25 cellular contexts compared by ENCODE assay signal in the genomic region with DNA sequence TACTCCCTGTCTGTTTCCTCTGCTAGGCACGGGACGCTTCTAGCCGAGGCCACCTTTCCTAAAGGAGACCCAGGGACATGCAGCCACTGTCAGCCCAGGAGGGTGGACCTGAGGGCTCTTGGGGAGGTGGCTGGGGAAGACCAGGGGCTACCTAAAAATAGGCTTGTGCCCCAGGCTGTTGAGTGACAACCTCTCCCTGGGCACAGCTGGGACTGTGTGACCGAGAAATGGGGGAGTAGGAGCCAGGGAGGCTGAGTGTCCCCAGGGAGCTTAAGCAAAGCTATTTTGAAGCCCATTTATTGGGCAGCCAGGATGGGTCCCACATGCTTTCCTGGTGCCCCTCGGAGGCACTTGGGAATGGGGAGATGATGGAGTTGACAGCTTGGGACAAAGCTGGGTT.
A peak's percentile ranks its signal among the peaks of the same experiment; 100 is the strongest.
DNase-seq lines count a peak whose midpoint lies in the region; ATAC-seq and TF ChIP-seq lines count a peak whose summit lies in the region.
"Had no signal": no experiment of that assay in that cellular context is flagged by ENCODE, and none has a peak within 500 bp of the region (broad histone marks: within the 10 kb centered on the region; RNA-seq: fewer than 3 reads in every experiment).

No MANE protein-coding gene starts in this region.

- intact Hi-C loops in colonic mucosa (cut with DNase I) = no loop called here

- no peaks in the 10 kb centered on the region for H3K9me3 Mint-ChIP-seq in stimulated activated naive B cell treated with anti-CD40 and anti-IgM and Interleukin-4, amounts not matched to agents 10 μg/mL and 1 μg/mL and 100 μg/mL, for 72 hours
- H3K9me3 Mint-ChIP-seq: activated naive CD8-positive, alpha-beta T cell treated with anti-CD3 and anti-CD28 coated beads, Interleukin-2, amount 50 U/mL, for 24 hours; naive B cell had no signal

- H3K9ac ChIP-seq in colonic mucosa (ENCODE audit: low read depth in 2 of 2, low read length in 2 of 2) = no peak overlapping the region

- H3K36me3 Mint-ChIP-seq in T-helper 17 cell (ENCODE audit: low read depth) = peaks cover 3% of the 10 kb centered on the region
- H3K36me3 Mint-ChIP-seq in stimulated activated naive B cell treated with anti-CD40 and anti-IgM and Interleukin-4, amounts not matched to agents 10 μg/mL and 1 μg/mL and 100 μg/mL, for 72 hours = no peaks in the 10 kb centered on the region
- H3K36me3 Mint-ChIP-seq: naive B cell had no signal

- H3K27me3 Mint-ChIP-seq in T-helper 17 cell = peaks cover 15% of the 10 kb centered on the region
- peaks cover 34 to 47% of the 10 kb centered on the region in 2 donors for H3K27me3 Mint-ChIP-seq in stimulated activated naive B cell treated with anti-CD40 and anti-IgM and Interleukin-4, amounts not matched to agents 10 μg/mL and 1 μg/mL and 100 μg/mL, for 72 hours

- peaks cover 5% of the 10 kb centered on the region for H3K4me1 ChIP-seq in colonic mucosa

- no peak for TF ChIP-seq POLR2A in NB4 (IDR thresholded peaks at IDR 0.05; ENCODE audit: extremely low read depth, insufficient read length)

- ATAC-seq in T-helper 17 cell (no peak), GM18520 (IDR thresholded peaks at IDR 0.05; ENCODE audit: unreplicated experiment) (no peak)
- ATAC-seq in stimulated activated naive B cell treated with anti-CD40 and anti-IgM and Interleukin-4, amounts not matched to agents 10 μg/mL and 1 μg/mL and 100 μg/mL, for 72 hours (replicated peaks) = no peak
- ATAC-seq: activated CD4-positive, CD25-positive, alpha-beta regulatory T cell treated with anti-CD3 and anti-CD28 coated beads, Interleukin-2, amount 50 U/mL, for 24 hours; activated naive CD8-positive, alpha-beta T cell treated with anti-CD3 and anti-CD28 coated beads, Interleukin-2, amount 50 U/mL, for 24 hours; Right ventricle myocardium inferior; SK-N-SH treated with all-trans-retinoic acid at 6 μM for 48 hours had no signal

- TF ChIP-seq CTCF in NB4 (IDR thresholded peaks at IDR 0.05; ENCODE audit: low read depth, low read length) (no peak), colonic mucosa (IDR thresholded peaks at IDR 0.05) (no peak)

- no peaks in the 10 kb centered on the region for H3K36me3 ChIP-seq in colonic mucosa
- H3K36me3 ChIP-seq: esophagus muscularis mucosa had no signal

- H3K27ac ChIP-seq in colonic mucosa = no peak overlapping the region
- H3K27ac ChIP-seq: C4-2B, esophagus muscularis mucosa had no signal

- DNase-seq in NB4 (ENCODE audit: low read depth) (peak; percentile 30), T-helper 17 cell (no peak), myocyte (ENCODE audit: low read depth) (peak; percentile 72), Kasumi-1 (lab: John Stamatoyannopoulos, UW) (no peak), colonic mucosa (no peak)
- DNase-seq in stimulated activated naive B cell treated with anti-CD40 and anti-IgM and Interleukin-4, amounts not matched to agents 10 μg/mL and 1 μg/mL and 100 μg/mL, for 72 hours = no peak
- DNase-seq: activated CD4-positive, alpha-beta T cell treated with anti-CD3 and anti-CD28 coated beads, Interleukin-2, amount 50 U/mL, for 4 hours; activated naive CD4-positive, alpha-beta T cell; activated naive CD8-positive, alpha-beta T cell treated with anti-CD3 and anti-CD28 coated beads, Interleukin-2, amount 50 U/mL, for 24 hours; activated T-cell treated with anti-CD3 and anti-CD28 coated beads, Interleukin-2, amount 50 U/mL, for 48 hours; COR-L47; dermis blood vessel endothelial cell; foreskin fibroblast; Karpas-422; naive B cell; NCI-H446 treated with DMSO at 0.1 percent for 48 hours; NCI-H82; stimulated activated naive CD4-positive, alpha-beta T cell; T-helper 2 cell had no signal

- H3K4me3 Mint-ChIP-seq in T-helper 17 cell = no peak overlapping the region
- no peak overlapping the region for H3K4me3 Mint-ChIP-seq in stimulated activated naive B cell treated with anti-CD40 and anti-IgM and Interleukin-4, amounts not matched to agents 10 μg/mL and 1 μg/mL and 100 μg/mL, for 72 hours
- H3K4me3 Mint-ChIP-seq: activated naive CD8-positive, alpha-beta T cell treated with anti-CD3 and anti-CD28 coated beads, Interleukin-2, amount 50 U/mL, for 24 hours had no signal

- H3K4me3 ChIP-seq in NB4 (ENCODE audit: low read depth, low read length) (no peak overlapping the region), colonic mucosa (no peak overlapping the region)
- H3K4me3 ChIP-seq: esophagus muscularis mucosa had no signal

- H3K27ac Mint-ChIP-seq in T-helper 17 cell = peak overlapping the region; percentile 45
- H3K27ac Mint-ChIP-seq in stimulated activated naive B cell treated with anti-CD40 and anti-IgM and Interleukin-4, amounts not matched to agents 10 μg/mL and 1 μg/mL and 100 μg/mL, for 72 hours = peak overlapping the region; percentile 66
- H3K27ac Mint-ChIP-seq: activated naive CD8-positive, alpha-beta T cell treated with anti-CD3 and anti-CD28 coated beads, Interleukin-2, amount 50 U/mL, for 24 hours had no signal

- H3K9me3 ChIP-seq in T-helper 17 cell (ENCODE audit: control insufficient read depth, low read length, poor library complexity, severe bottlenecking) = no peaks in the 10 kb centered on the region
- H3K9me3 ChIP-seq in colonic mucosa = no peaks in the 10 kb centered on the region
- H3K9me3 ChIP-seq: esophagus muscularis mucosa had no signal

- H3K27me3 ChIP-seq in colonic mucosa = no peaks in the 10 kb centered on the region
- H3K27me3 ChIP-seq: esophagus muscularis mucosa had no signal

- peaks cover 18% of the 10 kb centered on the region for H3K4me1 Mint-ChIP-seq in T-helper 17 cell
- H3K4me1 Mint-ChIP-seq in stimulated activated naive B cell treated with anti-CD40 and anti-IgM and Interleukin-4, amounts not matched to agents 10 μg/mL and 1 μg/mL and 100 μg/mL, for 72 hours = peaks cover 13 to 24% of the 10 kb centered on the region in 2 donors

Comparison
In these comparisons a context has a peak if more than half of its experiments do, and no peak if none do; other contexts are left out.
1. DNase-seq: peak in NB4 (single experiment) and myocyte (single experiment); none in T-helper 17 cell (0 of 3), stimulated activated naive B cell treated with anti-CD40 and anti-IgM and Interleukin-4, amounts not matched to agents 10 μg/mL and 1 μg/mL and 100 μg/mL, for 72 hours (single experiment), Kasumi-1 (0 of 2) and colonic mucosa (single experiment).